Comparison of ENCODE assay signal across 8 cellular contexts in the genomic region with DNA sequence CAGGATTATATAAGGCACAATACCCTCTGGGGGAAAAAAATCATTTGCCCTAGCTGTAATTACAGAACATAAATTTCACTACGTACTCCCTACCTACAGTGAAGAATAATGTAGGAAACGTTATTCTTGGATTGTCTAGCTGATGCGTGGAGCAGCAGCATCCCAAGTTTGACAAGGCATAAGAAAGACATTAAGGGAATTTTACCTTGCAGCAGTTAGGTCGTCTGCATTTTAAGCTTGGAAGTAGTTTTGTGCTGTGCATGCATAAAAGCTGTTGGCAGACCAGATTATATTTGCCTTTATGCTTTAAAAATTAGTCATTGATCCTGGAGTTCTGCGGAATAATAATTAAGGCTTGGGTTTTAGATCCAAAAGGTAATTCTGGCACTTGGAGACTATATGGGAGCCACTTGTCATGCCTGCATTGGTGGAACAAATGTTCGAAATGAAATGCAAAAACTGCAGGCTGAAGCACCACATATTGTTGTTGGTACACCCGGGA. TPM values are rescaled to one million over a fixed set of nuclear protein-coding genes. Genes with fewer than 3 reads are reported as not detected.
A peak's percentile ranks its signal among the peaks of the same experiment; 100 is the strongest.
DNase-seq lines count a peak whose midpoint lies in the region; ATAC-seq and TF ChIP-seq lines count a peak whose summit lies in the region.

No MANE protein-coding gene starts in this region.

- H3K9me3 ChIP-seq in SK-N-SH (no peaks in the 10 kb centered on the region), iPS-18a (ENCODE audit: control insufficient read depth, low read depth, low read length) (no peaks in the 10 kb centered on the region), stomach (no peaks in the 10 kb centered on the region)

- no peak for TF ChIP-seq RAD21 in SK-N-SH (IDR thresholded peaks at IDR 0.05; ENCODE audit: low read length)

- TF ChIP-seq POLR2A in stomach (IDR thresholded peaks at IDR 0.05): no peak

- peaks cover 54% of the 10 kb centered on the region for H3K79me2 ChIP-seq in SK-N-SH (ENCODE audit: insufficient read depth)

- H3K9ac ChIP-seq in SK-N-SH: peak overlapping the region; percentile 100
- H3K9ac ChIP-seq in iPS-18a (ENCODE audit: low read length): peak overlapping the region; percentile 100

- POLR2A ChIA-PET in SK-N-SH (lab: Yijun Ruan, JAX): interaction anchor here (3.7 kb wide), 1 partner anchor 170 kb away, joined by 31 read pairs; the partner anchor contains the start of gene AHSG

- peaks cover 67% of the 10 kb centered on the region for H3K36me3 Mint-ChIP-seq in activated T-helper 1 cell treated with anti-CD3 and anti-CD28 coated beads, Interleukin-12 subunit alpha, Interleukin-12 subunit beta, Interleukin-2, Interleukin-4 antibody, amounts not matched to agents 30 ng/mL and 10 ng/mL and 1 ng/mL, durations not matched to agents 14 hours and 24 hours and 36 hours (ENCODE audit: low read depth)

- peaks cover 70% of the 10 kb centered on the region for H3F3A ChIP-seq in SK-N-SH (replicated peaks; ENCODE audit: insufficient read depth)

- H3K4me1 ChIP-seq in SK-N-SH (ENCODE audit: control insufficient read depth in 1 of 2, insufficient read depth in 2 of 2, low read depth in 1 of 2, low read length in 1 of 2) (peaks cover 26 to 29% of the 10 kb centered on the region in 2 experiments; a peak in 3 of 4 replicates), iPS-18a (ENCODE audit: control insufficient read depth, low read depth, low read length) (peaks cover 4% of the 10 kb centered on the region), stomach (peaks cover 40 to 69% (median 56%) of the 10 kb centered on the region in 4 donors)

- peaks cover 62 to 64% of the 10 kb centered on the region in 2 experiments for H3K36me3 ChIP-seq in SK-N-SH (replicated peaks in 1 of 2; ENCODE audit: control insufficient read depth in 1 of 2, insufficient read depth in 2 of 2, low read length in 1 of 2)
- peaks cover 68% of the 10 kb centered on the region for H3K36me3 ChIP-seq in iPS-18a (ENCODE audit: control insufficient read depth, low read depth, low read length)
- H3K36me3 ChIP-seq in stomach: peaks cover 58 to 64% (median 63%) of the 10 kb centered on the region in 4 donors

- DNase-seq in SK-N-SH: no peak
- DNase-seq in activated T-helper 1 cell treated with anti-CD3 and anti-CD28 coated beads, Interleukin-12 subunit alpha, Interleukin-12 subunit beta, Interleukin-2, Interleukin-4 antibody, amounts not matched to agents 30 ng/mL and 10 ng/mL and 1 ng/mL, durations not matched to agents 14 hours and 24 hours and 36 hours (ENCODE audit: low spot score): no peak
- no peak for DNase-seq in stomach
- no peak for DNase-seq in NCI-H524 treated with DMSO at 0.1 percent for 48 hours (lab: John Stamatoyannopoulos, UW)

- TF ChIP-seq EP300 in SK-N-SH (IDR thresholded peaks at IDR 0.05; ENCODE audit: borderline replicate concordance in 1 of 2, low read depth in 1 of 2, low read length in 1 of 2): no peak
- TF ChIP-seq EP300 in stomach (IDR thresholded peaks at IDR 0.05): no peak

- peaks cover 53% of the 10 kb centered on the region for H3K4me1 Mint-ChIP-seq in activated T-helper 1 cell treated with anti-CD3 and anti-CD28 coated beads, Interleukin-12 subunit alpha, Interleukin-12 subunit beta, Interleukin-2, Interleukin-4 antibody, amounts not matched to agents 30 ng/mL and 10 ng/mL and 1 ng/mL, durations not matched to agents 14 hours and 24 hours and 36 hours (ENCODE audit: low read depth)

- no peaks in the 10 kb centered on the region for H3K27me3 Mint-ChIP-seq in activated T-helper 1 cell treated with anti-CD3 and anti-CD28 coated beads, Interleukin-12 subunit alpha, Interleukin-12 subunit beta, Interleukin-2, Interleukin-4 antibody, amounts not matched to agents 30 ng/mL and 10 ng/mL and 1 ng/mL, durations not matched to agents 14 hours and 24 hours and 36 hours (ENCODE audit: insufficient read depth)

- CTCF ChIA-PET in SK-N-SH (lab: Yijun Ruan, JAX): interaction anchor here (2.3 to 2.6 kb wide), 2 partner anchors 36 to 171 kb away, joined by 6 to 8 read pairs; no protein-coding TSS in a partner anchor

- WGBS in SK-N-SH (ENCODE audit: low lambda C conversion rate): 4% methylated on average over 7 of the region's 7 CpGs
- 8 to 12% (median 11%) methylated on average over 7 of the region's 7 CpGs for WGBS in stomach, 5 donors

- no peak overlapping the region for H2AFZ ChIP-seq in SK-N-SH (ENCODE audit: low read depth)

- peak overlapping the region; percentile 94 for H3K27ac Mint-ChIP-seq in activated T-helper 1 cell treated with anti-CD3 and anti-CD28 coated beads, Interleukin-12 subunit alpha, Interleukin-12 subunit beta, Interleukin-2, Interleukin-4 antibody, amounts not matched to agents 30 ng/mL and 10 ng/mL and 1 ng/mL, durations not matched to agents 14 hours and 24 hours and 36 hours

- H3K4me3 ChIP-seq in SK-N-SH (ENCODE audit: low read depth in 2 of 2, low read length in 1 of 2) (peak overlapping the region; percentile 98 to 99), iPS-18a (ENCODE audit: low read length) (peak overlapping the region; percentile 92), stomach (peak overlapping the region; percentile 65 to 98 (median 80))

- H3K9me3 Mint-ChIP-seq in activated T-helper 1 cell treated with anti-CD3 and anti-CD28 coated beads, Interleukin-12 subunit alpha, Interleukin-12 subunit beta, Interleukin-2, Interleukin-4 antibody, amounts not matched to agents 30 ng/mL and 10 ng/mL and 1 ng/mL, durations not matched to agents 14 hours and 24 hours and 36 hours: no peaks in the 10 kb centered on the region

- no peaks in the 10 kb centered on the region for H3K27me3 ChIP-seq in SK-N-SH (ENCODE audit: insufficient read depth)
- no peaks in the 10 kb centered on the region for H3K27me3 ChIP-seq in iPS-18a (ENCODE audit: control insufficient read depth, insufficient read depth, low read length)
- no peaks in the 10 kb centered on the region for H3K27me3 ChIP-seq in stomach

- peak overlapping the region; percentile 81 for H3K4me2 ChIP-seq in SK-N-SH

- peaks cover 68% of the 10 kb centered on the region for H4K20me1 ChIP-seq in SK-N-SH (ENCODE audit: insufficient read depth)

- ATAC-seq in SK-N-SH treated with all-trans-retinoic acid at 6 μM for 48 hours: no peak
- no peak for ATAC-seq in HG03196 (IDR thresholded peaks at IDR 0.05; ENCODE audit: unreplicated experiment)
- no peak for ATAC-seq in HG03460 (IDR thresholded peaks at IDR 0.05; ENCODE audit: unreplicated experiment)

- H3K9me2 ChIP-seq in SK-N-SH: no peaks in the 10 kb centered on the region

- TF ChIP-seq CTCF in SK-N-SH (IDR thresholded peaks at IDR 0.05) (no peak), stomach (IDR thresholded peaks at IDR 0.05) (no peak)

- H3K4me3 Mint-ChIP-seq in activated T-helper 1 cell treated with anti-CD3 and anti-CD28 coated beads, Interleukin-12 subunit alpha, Interleukin-12 subunit beta, Interleukin-2, Interleukin-4 antibody, amounts not matched to agents 30 ng/mL and 10 ng/mL and 1 ng/mL, durations not matched to agents 14 hours and 24 hours and 36 hours: peak overlapping the region; percentile 95

- intact Hi-C loops in activated T-helper 1 cell treated with anti-CD3 and anti-CD28 coated beads, Interleukin-12 subunit alpha, Interleukin-12 subunit beta, Interleukin-2, Interleukin-4 antibody, amounts not matched to agents 30 ng/mL and 10 ng/mL and 1 ng/mL, durations not matched to agents 14 hours and 24 hours and 36 hours (cut with micrococcal nuclease): no loop called here
- intact Hi-C loops in stomach (cut with DNase I; ENCODE audit: low total_unique reads): loop anchor here (10.0 kb wide), 1 partner anchor 211 kb away; the partner anchor contains the start of gene DNAJB11

- H3K27ac ChIP-seq in SK-N-SH (ENCODE audit: low read depth in 2 of 2, low read length in 1 of 2) (peak overlapping the region; percentile 40 to 94; a peak in 2 of 4 replicates), iPS-18a (ENCODE audit: low read length) (no peak overlapping the region), stomach (peak overlapping the region in 3 of 5 donors; percentile 98 to 99 (median 98))

TF ChIP-seq in SK-N-SH, 30 proteins besides CTCF, POLR2A, EP300 and RAD21 (continues in another document):
- TF ChIP-seq JUND (IDR thresholded peaks at IDR 0.05): no peak
- no peak for TF ChIP-seq GABPA (IDR thresholded peaks at IDR 0.05; ENCODE audit: low read depth)

TF ChIP-seq in SK-N-SH treated with all-trans-retinoic acid at 6 μM for 48 hours, 23 proteins besides CTCF, POLR2A, EP300 and RAD21 (continues in another document):
- TF ChIP-seq TOX (CRISPR knock-in tag; IDR thresholded peaks at IDR 0.05; ENCODE audit: borderline replicate concordance) (no peak), ARNTL (CRISPR knock-in tag; IDR thresholded peaks at IDR 0.05; ENCODE audit: borderline replicate concordance, low read depth) (no peak), SNAI2 (CRISPR knock-in tag; IDR thresholded peaks at IDR 0.05) (no peak), ZFP30 (CRISPR knock-in tag; IDR thresholded peaks at IDR 0.05) (no peak)

RNA-seq across cellular contexts. Expression of gene EIF4A2, which starts 2.2 kb away (rescaled TPM):
- 270 and 410 TPM in 2 replicates for polyA plus RNA-seq in SK-N-SH (2012; rRNA removed)
- polyA plus RNA-seq in SK-N-SH (2012; cell fraction: cytosol; rRNA removed): 377 and 483 TPM in 2 replicates
- polyA plus RNA-seq in SK-N-SH (2012; cell fraction: nucleus; rRNA removed): 226 and 617 TPM in 2 replicates
- total RNA-seq in activated T-helper 1 cell treated with anti-CD3 and anti-CD28 coated beads, Interleukin-12 subunit alpha, Interleukin-12 subunit beta, Interleukin-2, Interleukin-4 antibody, amounts not matched to agents 30 ng/mL and 10 ng/mL and 1 ng/mL, durations not matched to agents 14 hours and 24 hours and 36 hours: 491 and 514 TPM in 2 replicates
- total RNA-seq in stomach: 1,000 to 10,000 TPM in 1 of 5 donors, 100 to 1,000 TPM in 4; 165 to 1,058 (median 464) TPM
- polyA plus RNA-seq in stomach: 100 to 1,000 TPM; 313 to 569 (median 319) TPM

RNA-seq across cellular contexts. Expression of gene RFC4, which starts 20.7 kb away (rescaled TPM):
- polyA plus RNA-seq in SK-N-SH (2012; rRNA removed): 10.7 and 13.1 TPM in 2 replicates
- polyA plus RNA-seq in SK-N-SH (2012; cell fraction: cytosol; rRNA removed): 16.7 and 19.9 TPM in 2 replicates
- 15.7 and 19.7 TPM in 2 replicates for polyA plus RNA-seq in SK-N-SH (2012; cell fraction: nucleus; rRNA removed)
- total RNA-seq in activated T-helper 1 cell treated with anti-CD3 and anti-CD28 coated beads, Interleukin-12 subunit alpha, Interleukin-12 subunit beta, Interleukin-2, Interleukin-4 antibody, amounts not matched to agents 30 ng/mL and 10 ng/mL and 1 ng/mL, durations not matched to agents 14 hours and 24 hours and 36 hours: 111 and 122 TPM in 2 replicates
- 100 to 1,000 TPM in 1 of 5 donors, 10 to 100 TPM in 2, 1 to 10 TPM in 1, not detected in 1; 3.2 to 121 (median 28.4) TPM for total RNA-seq in stomach
- polyA plus RNA-seq in stomach: 10 to 100 TPM; 13.1 to 25.2 (median 21.2) TPM

RNA-seq across cellular contexts. Expression of gene ADIPOQ, which starts 56.9 kb away (rescaled TPM):
- not detected in 2 replicates for polyA plus RNA-seq in SK-N-SH (2012; rRNA removed)
- polyA plus RNA-seq in SK-N-SH (2012; cell fraction: cytosol; rRNA removed): not detected in 2 replicates
- not detected in 2 replicates for polyA plus RNA-seq in SK-N-SH (2012; cell fraction: nucleus; rRNA removed)
- not detected in 2 replicates for total RNA-seq in activated T-helper 1 cell treated with anti-CD3 and anti-CD28 coated beads, Interleukin-12 subunit alpha, Interleukin-12 subunit beta, Interleukin-2, Interleukin-4 antibody, amounts not matched to agents 30 ng/mL and 10 ng/mL and 1 ng/mL, durations not matched to agents 14 hours and 24 hours and 36 hours
- total RNA-seq in stomach: 10 to 100 TPM in 1 of 5 donors, 1 to 10 TPM in 2, under 1 TPM in 1, not detected in 1; under 0.01 to 11.1 (median 6.5) TPM
- 1 to 10 TPM in 1 of 3 donors, under 1 TPM in 2; 0.13 to 1.4 (median 0.25) TPM for polyA plus RNA-seq in stomach
